Comparison of ENCODE assay signal across 20 cellular contexts in the genomic region with DNA sequence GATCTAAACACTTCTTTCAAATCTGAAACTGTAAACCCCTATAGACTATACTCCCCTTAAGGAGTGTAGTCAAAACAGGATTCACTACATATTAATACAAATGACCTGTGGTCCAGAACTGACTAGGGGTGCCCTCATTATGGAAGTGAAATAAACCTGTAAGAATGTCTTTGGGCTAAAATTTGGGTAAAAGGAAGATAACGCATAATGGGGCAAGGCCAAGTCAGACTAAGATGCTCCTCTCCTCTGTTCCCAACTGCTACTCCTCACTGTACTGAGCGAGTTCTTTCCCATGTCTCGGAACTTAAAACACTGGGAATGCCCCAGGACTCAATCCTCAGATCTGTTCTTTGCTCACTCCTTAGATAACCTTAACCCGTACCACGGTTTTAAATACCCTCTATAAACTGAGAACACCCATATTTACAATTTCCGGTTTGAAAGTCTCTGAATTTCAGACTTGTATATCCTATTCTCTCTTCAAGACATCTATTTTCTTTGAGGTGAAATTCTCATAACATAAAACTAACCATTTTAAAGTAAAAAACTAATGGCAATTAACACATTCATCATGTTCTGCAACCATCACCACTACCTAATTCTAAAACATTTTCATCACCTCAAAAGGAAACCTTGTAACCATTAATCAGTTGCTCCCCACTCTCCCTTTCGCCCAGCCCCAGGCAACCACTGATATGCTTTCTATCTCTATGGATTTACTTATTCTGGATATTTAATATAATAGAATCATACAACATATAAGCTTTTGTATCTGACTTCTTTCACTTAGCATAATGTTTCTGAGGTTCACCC. TPM values are rescaled to one million over a fixed set of nuclear protein-coding genes. Genes with fewer than 3 reads are reported as not detected.
A peak's percentile ranks its signal among the peaks of the same experiment; 100 is the strongest.
DNase-seq lines count a peak whose midpoint lies in the region; ATAC-seq, FAIRE-seq and TF ChIP-seq lines count a peak whose summit lies in the region.
"Had no signal": no experiment of that assay in that cellular context is flagged by ENCODE, and none has a peak within 500 bp of the region (broad histone marks: within the 10 kb centered on the region; RNA-seq: fewer than 3 reads in every experiment).

No MANE protein-coding gene starts in this region.

- H3K9me3 Mint-ChIP-seq in CD4-positive, CD25-positive, alpha-beta regulatory T cell: no peaks in the 10 kb centered on the region
- H3K9me3 Mint-ChIP-seq: H9; naive thymus-derived CD8-positive, alpha-beta T cell had no signal

- TF ChIP-seq EP300 in SK-N-SH (IDR thresholded peaks at IDR 0.05; ENCODE audit: borderline replicate concordance in 1 of 2, low read depth in 1 of 2, low read length in 1 of 2): no peak

- H2AFZ ChIP-seq in Karpas-422 (ENCODE audit: low read length): no peak overlapping the region
- H2AFZ ChIP-seq in SK-N-SH (ENCODE audit: low read depth): no peak overlapping the region

- H3K36me3 ChIP-seq in CD4-positive, CD25-positive, alpha-beta regulatory T cell (ENCODE audit: control insufficient read depth, insufficient read depth, low read length): no peaks in the 10 kb centered on the region
- H3K36me3 ChIP-seq in Karpas-422 (ENCODE audit: insufficient read depth, low read length) (no peaks in the 10 kb centered on the region), SK-N-SH (replicated peaks in 1 of 2; ENCODE audit: control insufficient read depth in 1 of 2, insufficient read depth in 2 of 2, low read length in 1 of 2) (no peaks in the 10 kb centered on the region)
- H3K36me3 ChIP-seq: breast epithelium, left lung, thoracic aorta had no signal

- 93% methylated on average over 7 of the region's 7 CpGs for WGBS in SK-N-SH (ENCODE audit: low lambda C conversion rate)

- peak overlapping the region; percentile 37 for H3K9ac ChIP-seq in Karpas-422 (ENCODE audit: low read length)
- no peak overlapping the region for H3K9ac ChIP-seq in SK-N-SH

- H3K27ac Mint-ChIP-seq in CD4-positive, CD25-positive, alpha-beta regulatory T cell: peak overlapping the region in 2 of 3 donors; percentile 10 to 17

- no peak for ATAC-seq in CD4-positive, CD25-positive, alpha-beta regulatory T cell (ENCODE audit: low read depth in 2 of 2)
- ATAC-seq in GM18511 (IDR thresholded peaks at IDR 0.05; ENCODE audit: unreplicated experiment): peak; percentile 34
- ATAC-seq: left lung; naive thymus-derived CD8-positive, alpha-beta T cell; Panc1 had no signal

- peaks cover 16% of the 10 kb centered on the region; the same call in 1 of the 2 replicates for H4K20me1 ChIP-seq in Karpas-422 (ENCODE audit: insufficient read depth, low read depth, low read length)
- H4K20me1 ChIP-seq in SK-N-SH (ENCODE audit: insufficient read depth): peaks cover 43% of the 10 kb centered on the region

- peaks cover 91% of the 10 kb centered on the region for H3K79me2 ChIP-seq in Karpas-422 (ENCODE audit: low read length)
- H3K79me2 ChIP-seq in SK-N-SH (ENCODE audit: insufficient read depth): peaks cover 86% of the 10 kb centered on the region

- H3K9me3 ChIP-seq in CD4-positive, CD25-positive, alpha-beta regulatory T cell (ENCODE audit: control insufficient read depth in 2 of 2, low read length in 2 of 2): no peaks in the 10 kb centered on the region
- H3K9me3 ChIP-seq in Karpas-422 (ENCODE audit: low read length): no peaks in the 10 kb centered on the region
- H3K9me3 ChIP-seq in SK-N-SH: no peaks in the 10 kb centered on the region
- H3K9me3 ChIP-seq: breast epithelium, Caco-2, left lung, thoracic aorta had no signal

- H3K4me3 Mint-ChIP-seq in CD4-positive, CD25-positive, alpha-beta regulatory T cell: peak overlapping the region in 3 of 4 donors; percentile 10 to 69 (median 48)
- H3K4me3 Mint-ChIP-seq: H9 had no signal

- H3K9me2 ChIP-seq in Karpas-422 (replicated peaks; ENCODE audit: insufficient read depth, low read length) (no peaks in the 10 kb centered on the region), SK-N-SH (no peaks in the 10 kb centered on the region)

- peaks cover under 1% of the 10 kb centered on the region for H3F3A ChIP-seq in SK-N-SH (replicated peaks; ENCODE audit: insufficient read depth)

- peak overlapping the region; percentile 28 for H3K4me3 ChIP-seq in CD4-positive, CD25-positive, alpha-beta regulatory T cell (ENCODE audit: low read depth, low read length)
- H3K4me3 ChIP-seq in Karpas-422 (ENCODE audit: low read length) (peak overlapping the region; percentile 17; the same call in 1 of the 2 replicates), fibroblast of villous mesenchyme (ENCODE audit: low read depth, low read length) (no peak overlapping the region), SK-N-SH (ENCODE audit: low read depth in 2 of 2, low read length in 1 of 2) (no peak overlapping the region)
- H3K4me3 ChIP-seq: breast epithelium, left lung, thoracic aorta had no signal

- no peaks in the 10 kb centered on the region for H3K27me3 Mint-ChIP-seq in CD4-positive, CD25-positive, alpha-beta regulatory T cell
- H3K27me3 Mint-ChIP-seq: naive thymus-derived CD8-positive, alpha-beta T cell had no signal

- TF ChIP-seq CTCF in fibroblast of villous mesenchyme (IDR thresholded peaks at IDR 0.05; ENCODE audit: insufficient read depth, low read depth, low read length) (no peak), D721Med (IDR thresholded peaks at IDR 0.05; ENCODE audit: insufficient read depth, missing control alignments) (no peak), SK-N-SH (IDR thresholded peaks at IDR 0.05) (no peak)

- no peak for FAIRE-seq in D721Med (lab: Jason Lieb, UNC)

- no peaks in the 10 kb centered on the region for H3K36me3 Mint-ChIP-seq in CD4-positive, CD25-positive, alpha-beta regulatory T cell
- H3K36me3 Mint-ChIP-seq: naive thymus-derived CD8-positive, alpha-beta T cell had no signal

- peak overlapping the region; percentile 25 for H3K27ac ChIP-seq in CD4-positive, CD25-positive, alpha-beta regulatory T cell (ENCODE audit: insufficient read depth, low read length, poor library complexity, severe bottlenecking)
- peak overlapping the region; percentile 20 for H3K27ac ChIP-seq in Karpas-422 (ENCODE audit: low read length)
- H3K27ac ChIP-seq in SK-N-SH (ENCODE audit: low read depth in 2 of 2, low read length in 1 of 2): no peak overlapping the region
- H3K27ac ChIP-seq: breast epithelium, left lung, thoracic aorta had no signal

- peaks cover 48% of the 10 kb centered on the region for H3K4me1 ChIP-seq in CD4-positive, CD25-positive, alpha-beta regulatory T cell (ENCODE audit: control insufficient read depth, insufficient read depth, low read length, poor library complexity, severe bottlenecking)
- H3K4me1 ChIP-seq in Karpas-422 (ENCODE audit: low read length) (peaks cover 65% of the 10 kb centered on the region), SK-N-SH (ENCODE audit: control insufficient read depth in 1 of 2, insufficient read depth in 2 of 2, low read depth in 1 of 2, low read length in 1 of 2) (peaks cover 14 to 16% of the 10 kb centered on the region in 2 experiments; a peak in 3 of 4 replicates)

- H3K27me3 ChIP-seq in CD4-positive, CD25-positive, alpha-beta regulatory T cell (ENCODE audit: control insufficient read depth, insufficient read depth, low read length): no peaks in the 10 kb centered on the region
- no peaks in the 10 kb centered on the region for H3K27me3 ChIP-seq in Karpas-422 (ENCODE audit: low read length)
- no peaks in the 10 kb centered on the region for H3K27me3 ChIP-seq in SK-N-SH (ENCODE audit: insufficient read depth)
- H3K27me3 ChIP-seq: breast epithelium, left lung had no signal

- peak overlapping the region; percentile 90 for H3K4me2 ChIP-seq in Karpas-422 (ENCODE audit: low read depth, low read length, poor library complexity, severe bottlenecking)
- H3K4me2 ChIP-seq in SK-N-SH: no peak overlapping the region

- DNase-seq in CD4-positive, CD25-positive, alpha-beta regulatory T cell: no peak
- DNase-seq in Karpas-422: peak; percentile 53
- DNase-seq in fibroblast of villous mesenchyme (ENCODE audit: low read depth): peak; percentile 28
- no peak for DNase-seq in NCI-H446 (lab: John Stamatoyannopoulos, UW)
- DNase-seq in D721Med (ENCODE audit: insufficient read length, low spot score): no peak
- no peak for DNase-seq in SK-N-SH
- no peak for DNase-seq in NAMALWA (ENCODE audit: low spot score)
- DNase-seq: activated naive CD4-positive, alpha-beta T cell treated with anti-CD3 and anti-CD28 coated beads, Interleukin-2, amount 50 U/mL, for 16 hours; Caco-2; effector CD8-positive, alpha-beta T cell; H9; Kasumi-1; left lung; naive thymus-derived CD8-positive, alpha-beta T cell; NCI-H1694; retina had no signal

- POLR2A ChIA-PET in SK-N-SH (lab: Yijun Ruan, JAX): no interaction called here

- CTCF ChIA-PET in SK-N-SH (lab: Yijun Ruan, JAX): no interaction called here

- no peak for TF ChIP-seq RAD21 in SK-N-SH (IDR thresholded peaks at IDR 0.05; ENCODE audit: low read length)

- H3K4me1 Mint-ChIP-seq in CD4-positive, CD25-positive, alpha-beta regulatory T cell: peaks cover 44 to 77% (median 67%) of the 10 kb centered on the region in 4 donors

TF ChIP-seq in SK-N-SH, 30 proteins besides CTCF, POLR2A, EP300 and RAD21:
- TF ChIP-seq, protein P1, sequence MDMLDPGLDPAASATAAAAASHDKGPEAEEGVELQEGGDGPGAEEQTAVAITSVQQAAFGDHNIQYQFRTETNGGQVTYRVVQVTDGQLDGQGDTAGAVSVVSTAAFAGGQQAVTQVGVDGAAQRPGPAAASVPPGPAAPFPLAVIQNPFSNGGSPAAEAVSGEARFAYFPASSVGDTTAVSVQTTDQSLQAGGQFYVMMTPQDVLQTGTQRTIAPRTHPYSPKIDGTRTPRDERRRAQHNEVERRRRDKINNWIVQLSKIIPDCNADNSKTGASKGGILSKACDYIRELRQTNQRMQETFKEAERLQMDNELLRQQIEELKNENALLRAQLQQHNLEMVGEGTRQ (IDR thresholded peaks at IDR 0.05; ENCODE audit: borderline replicate concordance, low read depth, low read length): no peak
- no peak for TF ChIP-seq MEF2A (IDR thresholded peaks at IDR 0.05; ENCODE audit: borderline replicate concordance, low read depth)

RNA-seq across cellular contexts. Expression of gene THAP12, which starts 4.0 kb away (rescaled TPM):
- 51.2 TPM for total RNA-seq in CD4-positive, CD25-positive, alpha-beta regulatory T cell
- polyA plus RNA-seq in CD4-positive, CD25-positive, alpha-beta regulatory T cell: 10 to 100 TPM; 65.0 to 71.0 (median 66.9) TPM
- 59.7 and 126 TPM in 2 replicates for total RNA-seq in Karpas-422 (2014; rRNA removed; shearing (Covaris generic); ENCODE audit: low replicate concordance)
- 44.5 and 47.1 TPM in 2 replicates for total RNA-seq in fibroblast of villous mesenchyme
- polyA plus RNA-seq in SK-N-SH (2012; rRNA removed): 14.9 and 19.6 TPM in 2 replicates
- polyA plus RNA-seq in SK-N-SH (2012; cell fraction: cytosol; rRNA removed): 26.2 and 33.2 TPM in 2 replicates
- polyA plus RNA-seq in SK-N-SH (2012; cell fraction: nucleus; rRNA removed): 5.4 and 11.4 TPM in 2 replicates

RNA-seq across cellular contexts. Expression of gene GVQW3, which starts 4.2 kb away (rescaled TPM):
- total RNA-seq in CD4-positive, CD25-positive, alpha-beta regulatory T cell: 2.7 TPM
- polyA plus RNA-seq in CD4-positive, CD25-positive, alpha-beta regulatory T cell: 1 to 10 TPM; 1.7 to 3.0 (median 2.3) TPM
- total RNA-seq in Karpas-422 (2014; rRNA removed; shearing (Covaris generic); ENCODE audit: low replicate concordance): 15.8 and 18.5 TPM in 2 replicates
- total RNA-seq in fibroblast of villous mesenchyme: 1.7 and 4.2 TPM in 2 replicates
- 2.3 and 3.9 TPM in 2 replicates for polyA plus RNA-seq in SK-N-SH (2012; rRNA removed)
- 1.2 and 1.5 TPM in 2 replicates for polyA plus RNA-seq in SK-N-SH (2012; cell fraction: cytosol; rRNA removed)
- 6.4 and 10.7 TPM in 2 replicates for polyA plus RNA-seq in SK-N-SH (2012; cell fraction: nucleus; rRNA removed)

Comparison
In these comparisons a context has a peak if more than half of its experiments do, and no peak if none do; other contexts are left out.
1. DNase-seq: peak in Karpas-422 (single experiment) and fibroblast of villous mesenchyme (single experiment); none in CD4-positive, CD25-positive, alpha-beta regulatory T cell (0 of 3), NCI-H446 (0 of 2), D721Med (single experiment), SK-N-SH (single experiment) and NAMALWA (single experiment).
2. H3K27ac ChIP-seq: peak in CD4-positive, CD25-positive, alpha-beta regulatory T cell (single experiment) and Karpas-422 (single experiment); none in SK-N-SH (0 of 2).
3. H3K4me3 ChIP-seq: peak in CD4-positive, CD25-positive, alpha-beta regulatory T cell (single experiment) and Karpas-422 (single experiment); none in fibroblast of villous mesenchyme (single experiment) and SK-N-SH (0 of 2).